In the genomic region with DNA sequence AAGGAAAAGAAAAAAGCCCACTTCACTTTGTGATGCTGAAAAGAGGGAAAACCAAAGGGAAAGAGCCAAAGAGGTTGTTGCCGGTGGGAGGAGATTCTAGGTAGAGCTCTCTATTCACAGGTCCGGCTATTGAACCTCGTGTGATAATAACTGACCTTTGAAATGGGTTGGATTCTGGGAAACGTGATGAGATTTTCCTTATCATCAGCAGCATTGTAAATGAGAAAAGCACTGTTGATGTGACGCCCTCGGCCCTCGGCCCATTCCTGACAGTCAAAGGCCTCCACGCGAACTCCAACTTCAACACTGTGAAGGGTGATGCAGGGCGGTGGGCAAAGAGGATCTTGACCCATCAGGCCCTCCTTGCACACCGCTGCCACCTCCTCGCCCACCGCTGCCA, we compare ENCODE assay signal across 11 cellular contexts. TPM values are rescaled to one million over a fixed set of nuclear protein-coding genes. Genes with fewer than 3 reads are reported as not detected.
"Had no signal": no experiment of that assay in that cellular context is flagged by ENCODE, and none has a peak within 500 bp of the region (broad histone marks: within the 10 kb centered on the region; RNA-seq: fewer than 3 reads in every experiment).

No MANE protein-coding gene starts in this region.

- H3K27ac ChIP-seq: GM23248, HL-60 had no signal

- H3K4me1 ChIP-seq: HAP-1 had no signal

- H3K9me3 ChIP-seq: HAP-1 had no signal

- H2AFZ ChIP-seq: GM23248 had no signal

- H3K36me3 ChIP-seq: HAP-1 had no signal

- DNase-seq: GM23248, GOT3, H7, HFFc6, KBM-7 had no signal

- H3K4me3 ChIP-seq: GM23248, HAP-1 had no signal

- H3K9ac ChIP-seq: GM23248 had no signal

- ATAC-seq: HCT116 had no signal

RNA-seq across cellular contexts. Expression of a gene that starts 49.2 kb away (rescaled TPM):
- total RNA-seq: GM23248, H4, H7, HFFc6, HT1080 had no signal
- polyA plus RNA-seq: GM23248, IgD-negative memory B cell had no signal
